24 cellular contexts compared by ENCODE assay signal in genomic region chr12:91717804-91718203, GRCh38.
"Had no signal": no experiment of that assay in that cellular context is flagged by ENCODE, and none has a peak within 500 bp of the region (broad histone marks: within the 10 kb centered on the region; RNA-seq: fewer than 3 reads in every experiment).

No MANE protein-coding gene starts in this region.

- H3K9ac ChIP-seq: parathyroid adenoma had no signal

- H3K27ac Mint-ChIP-seq: naive B cell, nephron had no signal

- H3K36me3 ChIP-seq: colonic mucosa, left ventricle myocardium inferior, lower lobe of right lung, prostate gland, right lobe of liver, stomach, thoracic aorta, transverse colon had no signal

- H3K4me3 ChIP-seq: colonic mucosa, hepatocyte, left ventricle myocardium inferior, lower lobe of right lung, prostate gland, right lobe of liver, skin epidermis, stomach, thoracic aorta, transverse colon had no signal

- H3K27me3 ChIP-seq: colonic mucosa, foreskin keratinocyte, hepatocyte, right lobe of liver, stomach, transverse colon had no signal

- H3K27ac ChIP-seq: colonic mucosa, foreskin keratinocyte, hepatocyte, left ventricle myocardium inferior, lower lobe of right lung, parathyroid adenoma, right lobe of liver, skin epidermis, stomach, thoracic aorta, transverse colon had no signal

- H3K4me1 ChIP-seq: colonic mucosa, left ventricle myocardium inferior, lower lobe of right lung, parathyroid adenoma, prostate gland, right lobe of liver, stomach, transverse colon had no signal

- H3K36me3 Mint-ChIP-seq: naive B cell had no signal

- H3K4me1 Mint-ChIP-seq: naive B cell, nephron had no signal

- H3K4me2 ChIP-seq: hepatocyte had no signal

- ATAC-seq: foreskin keratinocyte, lower lobe of right lung, right lobe of liver had no signal

- FAIRE-seq: islet of Langerhans had no signal

- DNase-seq: cerebellar nuclear complex; colonic mucosa; dermis blood vessel endothelial cell; erythroblast; head of caudate nucleus; left ventricle myocardium inferior; lower lobe of right lung; mesendoderm; naive B cell; retina; right lobe of liver; stimulated activated CD4-positive, alpha-beta T cell treated with anti-CD3 and anti-CD28 coated beads, Interleukin-12 subunit alpha, Interleukin-12 subunit beta, amount 100 ng/mL, for 4 hours; stimulated activated naive CD4-positive, alpha-beta T cell; stomach; substantia nigra; transverse colon had no signal

- H2AFZ ChIP-seq: hepatocyte, parathyroid adenoma had no signal

- H3K9me3 ChIP-seq: colonic mucosa, left ventricle myocardium inferior, lower lobe of right lung, prostate gland, right lobe of liver, stomach, thoracic aorta, transverse colon had no signal

- H3K4me3 Mint-ChIP-seq: naive B cell, nephron had no signal
